ENCODE assay signal across 1 cellular context in the genomic region with DNA sequence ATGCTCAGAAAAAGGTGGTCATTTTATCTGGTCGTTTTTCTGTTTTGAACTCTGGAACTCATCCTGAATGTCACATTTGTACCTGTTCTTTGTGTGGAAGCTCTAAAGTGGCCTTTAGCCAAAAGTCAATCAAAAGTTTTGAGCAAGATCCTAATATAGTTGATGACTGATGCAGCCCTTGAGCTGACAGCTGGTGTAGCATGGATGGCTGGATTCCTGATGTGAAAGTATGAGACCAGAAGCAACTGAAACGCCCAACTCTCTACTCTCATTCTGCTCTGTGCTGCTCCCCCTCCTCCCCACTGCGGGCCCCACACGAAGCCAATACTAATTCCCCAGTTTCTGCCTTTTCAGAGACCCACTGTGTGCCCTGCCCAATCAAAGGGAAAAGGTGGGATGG.
TF ChIP-seq lines count a peak whose summit lies in the region.

No MANE protein-coding gene starts in this region.

TF ChIP-seq in GM12878, 131 proteins besides CTCF, POLR2A, EP300 and RAD21:
- TF ChIP-seq MEF2A (IDR thresholded peaks at IDR 0.05; ENCODE audit: insufficient read depth, low read depth, low read length) (0 out of 2 replicates have a peak, but pooled peaks have one; percentile 15), SMAD1 (IDR thresholded peaks at IDR 0.05; ENCODE audit: low read depth, partially characterized antibody) (no peak)
TF ChIP-seq in GM12878: peak in this region for 1.
